ENCODE assay signal across 26 cellular contexts in the genomic region with DNA sequence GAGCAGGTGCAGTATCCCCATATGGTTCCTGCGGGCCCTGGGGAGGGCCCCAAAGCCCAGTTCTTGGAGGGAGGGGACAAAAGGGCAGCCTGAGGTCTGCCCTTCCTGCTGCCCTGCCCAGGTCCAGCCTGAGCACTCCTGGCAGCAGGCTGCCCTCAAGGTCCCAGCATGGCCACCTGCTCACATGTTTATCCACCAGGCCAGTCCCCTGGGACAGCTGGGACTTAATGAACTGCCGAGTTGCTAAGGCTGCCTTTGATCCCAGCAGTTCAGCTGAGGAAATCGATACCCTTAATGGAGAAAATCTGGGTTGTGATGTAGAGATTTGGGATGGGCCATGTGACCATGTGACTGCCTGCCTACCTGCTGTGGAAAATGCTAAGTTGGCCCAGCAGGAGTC.
DNase-seq lines count a peak whose midpoint lies in the region; ATAC-seq, FAIRE-seq and TF ChIP-seq lines count a peak whose summit lies in the region.
"Had no signal": no experiment of that assay in that cellular context is flagged by ENCODE, and none has a peak within 500 bp of the region (broad histone marks: within the 10 kb centered on the region; RNA-seq: fewer than 3 reads in every experiment).

No MANE protein-coding gene starts in this region.

- no peak overlapping the region for H2BK5ac ChIP-seq in H1 (ENCODE audit: low read depth, low read length)

- ATAC-seq in GM21381 (IDR thresholded peaks at IDR 0.05; ENCODE audit: unreplicated experiment): no peak
- ATAC-seq: GM12878, lower lobe of right lung, mucosa of descending colon, Panc1, sciatic nerve, T-helper 17 cell had no signal

- no peaks in the 10 kb centered on the region for H3K27me3 ChIP-seq in H1 (replicated peaks in 1 of 4; ENCODE audit: control insufficient read depth in 3 of 4, extremely low read depth in 1 of 4, insufficient read depth in 3 of 4, low read length in 3 of 4)
- H3K27me3 ChIP-seq: uterus had no signal

- peak; percentile 17 for DNase-seq in NCI-H748 (lab: John Stamatoyannopoulos, UW; ENCODE audit: unreplicated experiment)
- no peak for DNase-seq in NCI-H748 treated with DMSO at 0.1 percent for 48 hours (lab: John Stamatoyannopoulos, UW)
- DNase-seq in NCI-H524 (lab: John Stamatoyannopoulos, UW): peak; percentile 81 to 95
- DNase-seq in H1 (ENCODE audit: low read depth in 1 of 2, low spot score in 2 of 2): no peak
- DNase-seq in NCI-H2196 (lab: John Stamatoyannopoulos, UW; ENCODE audit: unreplicated experiment): no peak
- DNase-seq in foreskin melanocyte: no peak
- DNase-seq: ACHN; activated CD4-positive, alpha-beta T cell treated with anti-CD3 and anti-CD28 coated beads, Interleukin-2, amount 50 U/mL, for 1 hour; activated CD8-positive, alpha-beta memory T cell treated with anti-CD3 and anti-CD28 coated beads, Interleukin-2, amount 50 U/mL, for 4 hours; activated naive CD8-positive, alpha-beta T cell treated with anti-CD3 and anti-CD28 coated beads, Interleukin-2, amount 10 ng/mL, durations not matched to agents 7 days and 5 days; DMS79; effector CD8-positive, alpha-beta T cell; erythroblast; hippocampal formation; lower lobe of right lung; mucosa of descending colon; MV-4-11; T-helper 17 cell; uterus had no signal

- no peaks in the 10 kb centered on the region for H3K79me2 ChIP-seq in H1 (ENCODE audit: control insufficient read depth in 1 of 2, insufficient read depth in 2 of 2, low read length in 2 of 2)

- no peak overlapping the region for H3K18ac ChIP-seq in H1 (ENCODE audit: extremely low read depth, low read length)

- no peaks in the 10 kb centered on the region for H3K23me2 ChIP-seq in H1 (ENCODE audit: low read depth, low read length)

- H3K27ac ChIP-seq in H1 (ENCODE audit: low read depth, low read length): no peak overlapping the region
- peak overlapping the region; percentile 88 for H3K27ac ChIP-seq in temporal lobe (ENCODE audit: low read depth, low read length)
- H3K27ac ChIP-seq: KMS-11, lower lobe of right lung, suprapubic skin, uterus had no signal

- no peak overlapping the region for H3K4ac ChIP-seq in H1 (replicated peaks; ENCODE audit: insufficient read length, low read depth, low read length)

- H2BK120ac ChIP-seq in H1 (replicated peaks; ENCODE audit: low read depth, low read length): no peak overlapping the region

- 77% methylated on average over 3 of the region's 3 CpGs; no CpG with 5 or more reads in 1 of the 2 experiments for WGBS in H1 (ENCODE audit: extremely low coverage in 1 of 2, insufficient coverage in 1 of 2, insufficient read length in 1 of 2, insufficient replicate concordance in 2 of 2, low coverage in 1 of 2, low lambda C conversion rate in 2 of 2, missing lambda C conversion rate in 1 of 2), 2 experiments

- H3K4me2 ChIP-seq in H1 (ENCODE audit: insufficient read depth in 1 of 2, low read depth in 2 of 2, low read length in 2 of 2): no peak overlapping the region
- H3K4me2 ChIP-seq: KMS-11 had no signal

- H2AFZ ChIP-seq in H1 (ENCODE audit: low read length): no peak overlapping the region

- H2BK20ac ChIP-seq in H1 (ENCODE audit: low read length): no peak overlapping the region

- H3K36me3 ChIP-seq in H1 (ENCODE audit: control insufficient read depth in 2 of 4, insufficient read depth in 4 of 4, low read length in 3 of 4): no peaks in the 10 kb centered on the region
- H3K36me3 ChIP-seq: lower lobe of right lung, suprapubic skin, uterus had no signal

- no peak overlapping the region for H3K9ac ChIP-seq in H1 (replicated peaks in 1 of 4; ENCODE audit: extremely low read depth in 1 of 4, low read depth in 3 of 4, low read length in 3 of 4)
- H3K9ac ChIP-seq: KMS-11 had no signal

- no peak overlapping the region for H3K14ac ChIP-seq in H1 (ENCODE audit: insufficient read length)

- no peak for TF ChIP-seq CTCF in H1 (IDR thresholded peaks at IDR 0.05; ENCODE audit: control extremely low read depth in 1 of 3, insufficient read depth in 1 of 3, low read depth in 1 of 3, low read length in 3 of 3)

- H3K56ac ChIP-seq in H1 (replicated peaks; ENCODE audit: insufficient read length, low read depth, low read length): no peak overlapping the region

- no peaks in the 10 kb centered on the region for H3K79me1 ChIP-seq in H1 (ENCODE audit: low read depth, low read length)

- no peak overlapping the region for H3K4me3 ChIP-seq in H1 (ENCODE audit: extremely low read depth in 1 of 4, insufficient read depth in 2 of 4, low read depth in 3 of 4, low read length in 4 of 4)
- H3K4me3 ChIP-seq: GM12878, lower lobe of right lung, mucosa of descending colon, suprapubic skin, uterus had no signal

- no peaks in the 10 kb centered on the region for H4K20me1 ChIP-seq in H1 (replicated peaks in 1 of 2; ENCODE audit: control insufficient read depth in 1 of 2, insufficient read depth in 2 of 2, low read length in 2 of 2)

- H2BK12ac ChIP-seq in H1 (ENCODE audit: low read depth, low read length): no peak overlapping the region

- peak overlapping the region; percentile 36; the same call in 1 of the 2 replicates for H2BK15ac ChIP-seq in H1 (ENCODE audit: low read length)

- no peak for FAIRE-seq in H1 (lab: Jason Lieb, UNC)
- FAIRE-seq: GM12878 had no signal

- H4K8ac ChIP-seq in H1 (ENCODE audit: extremely low read depth, insufficient read depth, low read length): no peak overlapping the region; the same call in 1 of the 2 replicates

- no peak for TF ChIP-seq RAD21 in H1 (IDR thresholded peaks at IDR 0.05 in 1 of 2, conservative IDR thresholded peaks at IDR 0.05 in 1 of 2; ENCODE audit: low read depth in 2 of 2, low read length in 2 of 2)

- no peak overlapping the region for H4K5ac ChIP-seq in H1 (ENCODE audit: insufficient read length, low read depth, low read length)

- POLR2A ChIA-PET in H1 (lab: Charles Lee; ENCODE audit: partially characterized antibody): no interaction called here

- TF ChIP-seq POLR2A in H1 (IDR thresholded peaks at IDR 0.05; ENCODE audit: control extremely low read depth in 1 of 2, low read depth in 2 of 2, low read length in 2 of 2): no peak

- H3K23ac ChIP-seq in H1 (ENCODE audit: insufficient read length): no peak overlapping the region

- no peak for TF ChIP-seq EP300 in H1 (IDR thresholded peaks at IDR 0.05; ENCODE audit: borderline replicate concordance in 1 of 2, low read depth in 2 of 2, low read length in 2 of 2)

- no peak overlapping the region; the same call in 1 of the 2 replicates for H2AK5ac ChIP-seq in H1 (ENCODE audit: low read depth, low read length)

- H3K4me1 ChIP-seq in H1 (replicated peaks in 1 of 4; ENCODE audit: control insufficient read depth in 3 of 4, insufficient read depth in 4 of 4, low read length in 3 of 4): peaks cover 0 to 9% (median 3%) of the 10 kb centered on the region in 4 experiments; a peak in 1 of 7 replicates
- H3K4me1 ChIP-seq: lower lobe of right lung, uterus had no signal

- H4K91ac ChIP-seq in H1 (replicated peaks; ENCODE audit: insufficient read length, low read length): no peak overlapping the region

- H3K9me3 ChIP-seq in H1 (ENCODE audit: insufficient read depth in 2 of 2, low read depth in 1 of 2, low read length in 1 of 2): no peaks in the 10 kb centered on the region
- H3K9me3 ChIP-seq: lower lobe of right lung, mucosa of descending colon, suprapubic skin, uterus had no signal

- CTCF ChIA-PET in H1 (lab: Charles Lee; ENCODE audit: partially characterized antibody): interaction anchor here (1.0 to 3.6 kb wide), 7 partner anchors 8 to 238 kb away, joined by 3 to 12 read pairs (median 8); no protein-coding TSS in a partner anchor

TF ChIP-seq in H1, 55 proteins besides CTCF, POLR2A, EP300 and RAD21:
- TF ChIP-seq USF2 (IDR thresholded peaks at IDR 0.05; ENCODE audit: low read length): no peak
- TF ChIP-seq ATF2 (IDR thresholded peaks at IDR 0.05; ENCODE audit: low read length): no peak
- no peak for TF ChIP-seq TCF12 (IDR thresholded peaks at IDR 0.05; ENCODE audit: low read depth, low read length)
- TF ChIP-seq E2F6 (IDR thresholded peaks at IDR 0.05): 0 out of 2 replicates have a peak, but pooled peaks have one; percentile 11
- TF ChIP-seq RNF2 (IDR thresholded peaks at IDR 0.05; ENCODE audit: borderline replicate concordance, low read depth, low read length, missing control alignments, poor library complexity, severe bottlenecking): no peak
- no peak for TF ChIP-seq SRF (IDR thresholded peaks at IDR 0.05; ENCODE audit: low read depth, low read length)
- TF ChIP-seq TAF1 (IDR thresholded peaks at IDR 0.05; ENCODE audit: low read depth, low read length): no peak
- TF ChIP-seq EGR1 (IDR thresholded peaks at IDR 0.05; ENCODE audit: borderline replicate concordance, low read depth, low read length): no peak
- TF ChIP-seq FOSL1 (IDR thresholded peaks at IDR 0.05; ENCODE audit: insufficient read depth, low read depth, low read length): no peak
- TF ChIP-seq, protein P1, sequence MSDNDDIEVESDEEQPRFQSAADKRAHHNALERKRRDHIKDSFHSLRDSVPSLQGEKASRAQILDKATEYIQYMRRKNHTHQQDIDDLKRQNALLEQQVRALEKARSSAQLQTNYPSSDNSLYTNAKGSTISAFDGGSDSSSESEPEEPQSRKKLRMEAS (IDR thresholded peaks at IDR 0.05): peak; percentile 17; the same call in 1 of the 2 replicates
- TF ChIP-seq JUN (IDR thresholded peaks at IDR 0.05; ENCODE audit: low read depth, low read length): no peak

Comparison
In these comparisons a context has a peak if more than half of its experiments do, and no peak if none do; other contexts are left out.
1. DNase-seq: peak in NCI-H748 (single experiment) and NCI-H524 (2 of 2); none in NCI-H748 treated with DMSO at 0.1 percent for 48 hours (single experiment), H1 (0 of 2), NCI-H2196 (single experiment) and foreskin melanocyte (single experiment).